ENCODE assay signal across 13 cellular contexts in genomic region chr17:82452162-82452561, GRCh38. TPM values are rescaled to one million over a fixed set of nuclear protein-coding genes. Genes with fewer than 3 reads are reported as not detected.
DNase-seq lines count a peak whose midpoint lies in the region; ATAC-seq and TF ChIP-seq lines count a peak whose summit lies in the region.
"Had no signal": no experiment of that assay in that cellular context is flagged by ENCODE, and none has a peak within 500 bp of the region (broad histone marks: within the 10 kb centered on the region; RNA-seq: fewer than 3 reads in every experiment).

No MANE protein-coding gene starts in this region.

- peaks cover 4 to 44% (median 33%) of the 10 kb centered on the region in 9 donors for H3K4me1 ChIP-seq in heart right ventricle
- H3K4me1 ChIP-seq in right cardiac atrium (ENCODE audit: control insufficient read depth, insufficient read depth, low read length) = peaks cover 4% of the 10 kb centered on the region
- peaks cover 37 to 44% (median 41%) of the 10 kb centered on the region in 4 donors for H3K4me1 ChIP-seq in upper lobe of left lung

- WGBS in heart right ventricle, 2 donors = 94 to 96% methylated on average over 3 of the region's 3 CpGs
- 93% methylated on average over 3 of the region's 3 CpGs for WGBS in right cardiac atrium
- WGBS in upper lobe of left lung, 2 donors = 93 to 97% methylated on average over 3 of the region's 3 CpGs

- TF ChIP-seq EP300 in upper lobe of left lung (IDR thresholded peaks at IDR 0.05) = no peak

- H3K27ac Mint-ChIP-seq in activated T-helper 17 cell treated with anti-CD3 and anti-CD28 coated beads, Interleukin-2, amount 50 U/mL, for 72 hours = peak overlapping the region; percentile 95
- H3K27ac Mint-ChIP-seq in naive B cell = peak overlapping the region in 2 of 6 donors; percentile 49 to 98

- no peaks in the 10 kb centered on the region for H3K27me3 Mint-ChIP-seq in activated T-helper 17 cell treated with anti-CD3 and anti-CD28 coated beads, Interleukin-2, amount 50 U/mL, for 72 hours
- no peaks in the 10 kb centered on the region for H3K27me3 Mint-ChIP-seq in naive B cell

- H3K9me3 Mint-ChIP-seq in activated T-helper 17 cell treated with anti-CD3 and anti-CD28 coated beads, Interleukin-2, amount 50 U/mL, for 72 hours = no peaks in the 10 kb centered on the region
- no peaks in the 10 kb centered on the region for H3K9me3 Mint-ChIP-seq in naive B cell

- H3K27me3 ChIP-seq in heart right ventricle (no peaks in the 10 kb centered on the region), right cardiac atrium (ENCODE audit: control insufficient read depth, insufficient read depth) (no peaks in the 10 kb centered on the region), upper lobe of left lung (no peaks in the 10 kb centered on the region)
- H3K27me3 ChIP-seq: Peyer's patch had no signal

- no peak overlapping the region for H3K4me3 ChIP-seq in heart right ventricle
- no peak overlapping the region for H3K4me3 ChIP-seq in right cardiac atrium (ENCODE audit: low read length)
- no peak overlapping the region for H3K4me3 ChIP-seq in upper lobe of left lung

- peak overlapping the region; percentile 100 for H3K4me3 Mint-ChIP-seq in activated T-helper 17 cell treated with anti-CD3 and anti-CD28 coated beads, Interleukin-2, amount 50 U/mL, for 72 hours
- H3K4me3 Mint-ChIP-seq in naive B cell = peak overlapping the region in 7 of 8 donors; percentile 2 to 94 (median 34)

- TF ChIP-seq POLR2A in upper lobe of left lung (IDR thresholded peaks at IDR 0.05) = no peak

- TF ChIP-seq CTCF in heart right ventricle (IDR thresholded peaks at IDR 0.05) (no peak), upper lobe of left lung (IDR thresholded peaks at IDR 0.05) (no peak)

- H3K36me3 ChIP-seq in heart right ventricle (peaks cover 0 to 9% (median 0%) of the 10 kb centered on the region in 9 donors), upper lobe of left lung (peaks cover 0 to 5% (median 0%) of the 10 kb centered on the region in 4 donors)
- H3K36me3 ChIP-seq: Peyer's patch had no signal

- peak overlapping the region in 8 of 10 donors; percentile 92 to 99 (median 94) for H3K27ac ChIP-seq in heart right ventricle
- H3K27ac ChIP-seq in right cardiac atrium (ENCODE audit: low read length) = no peak overlapping the region
- peak overlapping the region in 3 of 4 donors; percentile 93 to 97 (median 95) for H3K27ac ChIP-seq in upper lobe of left lung

- no peak for DNase-seq in heart right ventricle
- no peak for DNase-seq in right cardiac atrium
- DNase-seq in naive B cell = no peak
- no peak for DNase-seq in upper lobe of left lung
- DNase-seq in germinal center (ENCODE audit: low spot score) = no peak
- no peak for DNase-seq in amygdala (lab: John Stamatoyannopoulos, UW)
- DNase-seq in GDM1 (lab: John Stamatoyannopoulos, UW) = no peak
- DNase-seq: activated T-cell treated with anti-CD3 and anti-CD28 coated beads, Interleukin-2, amount 50 U/mL, for 48 hours; Kasumi-1; Peyer's patch; substantia nigra; SW 1271 had no signal

- H3K36me3 Mint-ChIP-seq in activated T-helper 17 cell treated with anti-CD3 and anti-CD28 coated beads, Interleukin-2, amount 50 U/mL, for 72 hours (ENCODE audit: low read depth) = peaks cover 27% of the 10 kb centered on the region
- no peaks in the 10 kb centered on the region for H3K36me3 Mint-ChIP-seq in naive B cell

- peaks cover 16% of the 10 kb centered on the region for H3K4me1 Mint-ChIP-seq in activated T-helper 17 cell treated with anti-CD3 and anti-CD28 coated beads, Interleukin-2, amount 50 U/mL, for 72 hours
- peaks cover 11 to 29% (median 29%) of the 10 kb centered on the region in 3 donors for H3K4me1 Mint-ChIP-seq in naive B cell

- H3K9me3 ChIP-seq in heart right ventricle (no peaks in the 10 kb centered on the region), right cardiac atrium (ENCODE audit: control insufficient read depth, low read length) (no peaks in the 10 kb centered on the region), upper lobe of left lung (no peaks in the 10 kb centered on the region)
- H3K9me3 ChIP-seq: Peyer's patch had no signal

- intact Hi-C loops in heart right ventricle (cut with DNase I) (loop anchor here in 2 of 10 donors (5.0 to 10.0 kb wide), 2 partner anchors 35 to 103 kb away; partner anchors contain the start of genes HEXD (in 1 of the 2) and OGFOD3 (in 1 of the 2)), right cardiac atrium (cut with DNase I) (no loop called here)

- ATAC-seq in heart right ventricle (no peak), right cardiac atrium (no peak), naive B cell (ENCODE audit: low read depth in 2 of 2) (no peak), upper lobe of left lung (ENCODE audit: low FRiP score in 2 of 2) (no peak)
- ATAC-seq in activated T-helper 17 cell treated with anti-CD3 and anti-CD28 coated beads, Interleukin-2, amount 50 U/mL, for 72 hours (replicated peaks) = no peak

RNA-seq across cellular contexts. Expression of gene CYBC1, which starts 1.6 kb away (rescaled TPM):
- total RNA-seq in heart right ventricle (10 to 100 TPM; 13.4 to 56.6 (median 20.5) TPM), right cardiac atrium (10 to 100 TPM; 31.0 to 34.7 (median 33.5) TPM), upper lobe of left lung (100 to 1,000 TPM in 3 of 6 donors, 10 to 100 TPM in 3; 74.9 to 193 (median 108) TPM)
- polyA plus RNA-seq in heart right ventricle (10 to 100 TPM; 26.3 to 32.5 TPM), right cardiac atrium (20.8 TPM), naive B cell (ENCODE audit: low read depth in 6 of 6) (100 to 1,000 TPM; 274 to 340 (median 303) TPM)
- 100 to 1,000 TPM; 297 to 323 TPM for total RNA-seq in activated T-helper 17 cell treated with anti-CD3 and anti-CD28 coated beads, Interleukin-2, amount 50 U/mL, for 72 hours

RNA-seq across cellular contexts. Expression of gene NARF, which starts 6.4 kb away (rescaled TPM):
- total RNA-seq in heart right ventricle = 10 to 100 TPM; 48.4 to 74.8 (median 60.4) TPM
- polyA plus RNA-seq in heart right ventricle = 100 to 1,000 TPM in 1 of 2 donors, 10 to 100 TPM in 1; 68.7 to 179 TPM
- total RNA-seq in right cardiac atrium = 10 to 100 TPM; 67.4 to 99.6 (median 77.1) TPM
- polyA plus RNA-seq in right cardiac atrium = 79.1 TPM
- 100 to 1,000 TPM; 164 to 194 TPM for total RNA-seq in activated T-helper 17 cell treated with anti-CD3 and anti-CD28 coated beads, Interleukin-2, amount 50 U/mL, for 72 hours
- 100 to 1,000 TPM in 3 of 6 donors, 10 to 100 TPM in 3; 72.3 to 137 (median 95.0) TPM for polyA plus RNA-seq in naive B cell (ENCODE audit: low read depth in 6 of 6)
- total RNA-seq in upper lobe of left lung = 10 to 100 TPM; 28.9 to 77.8 (median 62.6) TPM

RNA-seq across cellular contexts. Expression of gene OGFOD3, which starts 33.8 kb away (rescaled TPM):
- 10 to 100 TPM; 23.3 to 39.4 (median 31.1) TPM for total RNA-seq in heart right ventricle
- 10 to 100 TPM; 26.8 to 31.9 TPM for polyA plus RNA-seq in heart right ventricle
- total RNA-seq in right cardiac atrium = 10 to 100 TPM; 27.9 to 34.0 (median 30.5) TPM
- 28.9 TPM for polyA plus RNA-seq in right cardiac atrium
- 10 to 100 TPM; 16.2 to 20.7 TPM for total RNA-seq in activated T-helper 17 cell treated with anti-CD3 and anti-CD28 coated beads, Interleukin-2, amount 50 U/mL, for 72 hours
- 10 to 100 TPM; 22.8 to 31.6 (median 26.1) TPM for polyA plus RNA-seq in naive B cell (ENCODE audit: low read depth in 6 of 6)
- total RNA-seq in upper lobe of left lung = 10 to 100 TPM; 20.0 to 76.9 (median 38.2) TPM

RNA-seq across cellular contexts. Expression of gene HEXD, which starts 34.0 kb away (rescaled TPM):
- total RNA-seq in heart right ventricle = 10 to 100 TPM in 8 of 10 donors, 1 to 10 TPM in 2; 9.4 to 22.2 (median 12.8) TPM
- polyA plus RNA-seq in heart right ventricle = 10 to 100 TPM; 14.1 to 53.3 TPM
- total RNA-seq in right cardiac atrium = 10 to 100 TPM; 13.6 to 24.4 (median 18.7) TPM
- polyA plus RNA-seq in right cardiac atrium = 22.5 TPM
- total RNA-seq in activated T-helper 17 cell treated with anti-CD3 and anti-CD28 coated beads, Interleukin-2, amount 50 U/mL, for 72 hours = 10 to 100 TPM; 25.1 to 31.9 TPM
- 10 to 100 TPM; 10.8 to 30.5 (median 18.2) TPM for polyA plus RNA-seq in naive B cell (ENCODE audit: low read depth in 6 of 6)
- total RNA-seq in upper lobe of left lung = 100 to 1,000 TPM in 2 of 6 donors, 10 to 100 TPM in 4; 33.7 to 250 (median 43.4) TPM
